Comparison of ENCODE assay signal across 15 cellular contexts in genomic region chr2:229129738-229130371, GRCh38.
DNase-seq lines count a peak whose midpoint lies in the region; FAIRE-seq and TF ChIP-seq lines count a peak whose summit lies in the region.
"Had no signal": no experiment of that assay in that cellular context is flagged by ENCODE, and none has a peak within 500 bp of the region (broad histone marks: within the 10 kb centered on the region; RNA-seq: fewer than 3 reads in every experiment).

No MANE protein-coding gene starts in this region.

- TF ChIP-seq POLR2A in esophagus muscularis mucosa (IDR thresholded peaks at IDR 0.05; ENCODE audit: low read depth) = no peak
- no peak for TF ChIP-seq POLR2A in spleen (IDR thresholded peaks at IDR 0.05)

- H3K27ac ChIP-seq in esophagus muscularis mucosa (replicated peaks in 1 of 4) (no peak overlapping the region), spleen (no peak overlapping the region)
- H3K27ac ChIP-seq in effector memory CD4-positive, alpha-beta T cell (ENCODE audit: insufficient read depth, low read length, poor library complexity, severe bottlenecking) = no peak overlapping the region

- H3K27me3 ChIP-seq in bronchial epithelial cell (ENCODE audit: control insufficient read depth, insufficient read depth, low read length) = no peaks in the 10 kb centered on the region
- no peaks in the 10 kb centered on the region for H3K27me3 ChIP-seq in esophagus muscularis mucosa
- no peaks in the 10 kb centered on the region for H3K27me3 ChIP-seq in effector memory CD4-positive, alpha-beta T cell (replicated peaks; ENCODE audit: control insufficient read depth, insufficient read depth, low read length, poor library complexity, severe bottlenecking)
- no peaks in the 10 kb centered on the region for H3K27me3 ChIP-seq in spleen (replicated peaks in 1 of 7)

- H3K4me1 Mint-ChIP-seq in type B pancreatic cell (ENCODE audit: unreplicated experiment) = peaks cover 6% of the 10 kb centered on the region
- H3K4me1 Mint-ChIP-seq: activated CD8-positive, alpha-beta memory T cell treated with anti-CD3 and anti-CD28 coated beads, Interleukin-2, amount 10 ng/mL, durations not matched to agents 7 days and 5 days; activated naive CD8-positive, alpha-beta T cell treated with anti-CD3 and anti-CD28 coated beads for 36 hours had no signal

- TF ChIP-seq EP300 in esophagus muscularis mucosa (IDR thresholded peaks at IDR 0.05) = no peak

- peak overlapping the region; percentile 25 for H3K4me3 Mint-ChIP-seq in type B pancreatic cell
- H3K4me3 Mint-ChIP-seq: activated CD8-positive, alpha-beta memory T cell treated with anti-CD3 and anti-CD28 coated beads, Interleukin-2, amount 10 ng/mL, durations not matched to agents 7 days and 5 days; activated naive CD8-positive, alpha-beta T cell treated with anti-CD3 and anti-CD28 coated beads for 36 hours; stimulated activated naive CD8-positive, alpha-beta T cell treated with anti-CD3 and anti-CD28 coated beads, Interleukin-15, Interleukin-2, amounts not matched to agents 100 ng/mL and 50 ng/mL, for 24 hours had no signal

- DNase-seq in M059J (ENCODE audit: low read depth) = peak; percentile 32
- peak; percentile 39 for DNase-seq in bronchial epithelial cell (ENCODE audit: low read depth)
- peak; percentile 97 for DNase-seq in islet precursor cell
- no peak for DNase-seq in type B pancreatic cell (ENCODE audit: extremely low spot score, unreplicated experiment)
- DNase-seq in esophagus muscularis mucosa (ENCODE audit: extremely low spot score) = no peak
- no peak for DNase-seq in effector memory CD4-positive, alpha-beta T cell
- no peak for DNase-seq in spleen
- DNase-seq: activated CD8-positive, alpha-beta memory T cell treated with anti-CD3 and anti-CD28 coated beads, Interleukin-2, amount 10 ng/mL, durations not matched to agents 7 days and 5 days; activated naive CD8-positive, alpha-beta T cell treated with anti-CD3 and anti-CD28 coated beads for 36 hours; Calu3; effector CD8-positive, alpha-beta T cell; NCI-H510A; SHP77 treated with DMSO at 0.1 percent for 48 hours had no signal

- intact Hi-C loops in esophagus muscularis mucosa (cut with DNase I) (no loop called here), spleen (cut with DNase I; ENCODE audit: low total_unique reads) (loop anchor here (10.0 kb wide), 1 partner anchor 455 kb away; no protein-coding TSS in a partner anchor)

- H3K4me3 ChIP-seq in bronchial epithelial cell (ENCODE audit: low read depth, low read length) = no peak overlapping the region
- H3K4me3 ChIP-seq in esophagus muscularis mucosa = no peak overlapping the region
- no peak overlapping the region for H3K4me3 ChIP-seq in effector memory CD4-positive, alpha-beta T cell (ENCODE audit: insufficient read depth, low read depth, low read length, poor library complexity, severe bottlenecking)
- no peak overlapping the region for H3K4me3 ChIP-seq in spleen
- H3K4me3 ChIP-seq: GM12878 had no signal

- peaks cover 22% of the 10 kb centered on the region for H3K27me3 Mint-ChIP-seq in type B pancreatic cell
- H3K27me3 Mint-ChIP-seq: activated CD8-positive, alpha-beta memory T cell treated with anti-CD3 and anti-CD28 coated beads, Interleukin-2, amount 10 ng/mL, durations not matched to agents 7 days and 5 days; activated naive CD8-positive, alpha-beta T cell treated with anti-CD3 and anti-CD28 coated beads for 36 hours; stimulated activated naive CD8-positive, alpha-beta T cell treated with anti-CD3 and anti-CD28 coated beads, Interleukin-15, Interleukin-2, amounts not matched to agents 100 ng/mL and 50 ng/mL, for 24 hours had no signal

- 37% methylated on average over 11 of the region's 12 CpGs for WGBS in esophagus muscularis mucosa
- 49 to 73% (median 67%) methylated on average over 12 of the region's 12 CpGs for WGBS in spleen, 5 donors

- H3K9me3 ChIP-seq in esophagus muscularis mucosa (peaks cover 0 to 5% (median 0%) of the 10 kb centered on the region in 4 donors), spleen (peaks cover 0 to 5% (median 0%) of the 10 kb centered on the region in 8 donors)
- H3K9me3 ChIP-seq in effector memory CD4-positive, alpha-beta T cell (ENCODE audit: control insufficient read depth, low read length) = no peaks in the 10 kb centered on the region

- H3K36me3 ChIP-seq in bronchial epithelial cell (ENCODE audit: control insufficient read depth, insufficient read depth, low read length) (no peaks in the 10 kb centered on the region), esophagus muscularis mucosa (no peaks in the 10 kb centered on the region), spleen (no peaks in the 10 kb centered on the region)
- no peaks in the 10 kb centered on the region for H3K36me3 ChIP-seq in effector memory CD4-positive, alpha-beta T cell (ENCODE audit: control insufficient read depth, insufficient read depth, low read length)

- FAIRE-seq in bronchial epithelial cell (lab: Jason Lieb, UNC) = no peak
- FAIRE-seq: GM12878 had no signal

- H3K4me1 ChIP-seq in esophagus muscularis mucosa (peaks cover 0 to 13% (median 8%) of the 10 kb centered on the region in 4 donors), spleen (no peaks in the 10 kb centered on the region)
- H3K4me1 ChIP-seq in effector memory CD4-positive, alpha-beta T cell (ENCODE audit: control insufficient read depth, insufficient read depth, low read length, poor library complexity, severe bottlenecking) = no peaks in the 10 kb centered on the region

- TF ChIP-seq CTCF in bronchial epithelial cell (IDR thresholded peaks at IDR 0.05; ENCODE audit: insufficient read depth, low read length, severe bottlenecking) = no peak
- TF ChIP-seq CTCF in type B pancreatic cell (conservative IDR thresholded peaks at IDR 0.05) = no peak
- TF ChIP-seq CTCF in esophagus muscularis mucosa (IDR thresholded peaks at IDR 0.05) = no peak
- no peak for TF ChIP-seq CTCF in spleen (IDR thresholded peaks at IDR 0.05 in 8 of 11, conservative IDR thresholded peaks at IDR 0.05 in 3 of 11)

- no peaks in the 10 kb centered on the region for H3K36me3 Mint-ChIP-seq in type B pancreatic cell
- H3K36me3 Mint-ChIP-seq: activated CD8-positive, alpha-beta memory T cell treated with anti-CD3 and anti-CD28 coated beads, Interleukin-2, amount 10 ng/mL, durations not matched to agents 7 days and 5 days; activated naive CD8-positive, alpha-beta T cell treated with anti-CD3 and anti-CD28 coated beads for 36 hours had no signal

- H3K9me3 Mint-ChIP-seq in type B pancreatic cell = no peaks in the 10 kb centered on the region

- no peak overlapping the region for H3K27ac Mint-ChIP-seq in type B pancreatic cell
- H3K27ac Mint-ChIP-seq: activated CD8-positive, alpha-beta memory T cell treated with anti-CD3 and anti-CD28 coated beads, Interleukin-2, amount 10 ng/mL, durations not matched to agents 7 days and 5 days; activated naive CD8-positive, alpha-beta T cell treated with anti-CD3 and anti-CD28 coated beads for 36 hours; stimulated activated naive CD8-positive, alpha-beta T cell treated with anti-CD3 and anti-CD28 coated beads, Interleukin-15, Interleukin-2, amounts not matched to agents 100 ng/mL and 50 ng/mL, for 24 hours had no signal

Comparison
In these comparisons a context has a peak if more than half of its experiments do, and no peak if none do; other contexts are left out.
1. DNase-seq: peak in M059J (single experiment), bronchial epithelial cell (single experiment) and islet precursor cell (single experiment); none in type B pancreatic cell (single experiment), esophagus muscularis mucosa (single experiment), effector memory CD4-positive, alpha-beta T cell (0 of 3) and spleen (single experiment).